In the genomic region with DNA sequence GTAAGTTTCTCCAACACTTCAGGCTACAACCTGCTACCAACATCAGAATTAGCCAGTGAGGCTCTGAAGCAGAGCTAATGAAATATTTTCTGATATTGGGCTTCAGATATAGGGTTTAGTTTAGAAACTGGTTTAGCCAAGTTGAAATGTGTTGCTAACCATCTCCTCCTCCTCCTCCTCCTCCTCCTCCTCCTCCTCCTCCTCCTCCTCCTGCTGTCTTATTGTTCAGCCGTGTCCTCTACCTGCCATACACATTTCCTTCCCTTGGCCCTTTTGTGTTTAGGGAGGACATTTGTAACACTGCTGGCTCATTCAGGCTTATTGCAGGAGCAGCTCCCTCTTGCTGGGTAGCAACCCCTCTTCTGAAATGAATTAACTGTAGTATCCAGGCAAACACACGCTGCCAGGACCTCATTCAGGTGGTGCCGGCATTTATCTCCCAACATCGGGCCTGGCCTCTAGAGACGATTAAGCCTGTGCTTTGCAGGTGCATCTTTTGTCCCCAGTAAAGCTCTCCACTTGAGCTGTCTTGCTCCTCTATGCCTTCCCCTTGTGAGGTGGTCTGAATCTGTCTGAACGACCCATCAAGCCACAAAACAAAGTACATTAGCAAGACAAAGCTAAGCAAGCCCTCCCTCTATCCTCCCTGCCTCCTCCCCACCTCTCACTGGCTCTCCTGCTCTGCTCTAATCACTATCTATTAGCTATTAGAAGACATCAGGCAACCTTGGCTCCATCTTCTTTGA, we compare ENCODE assay signal across 13 cellular contexts.
A peak's percentile ranks its signal among the peaks of the same experiment; 100 is the strongest.
DNase-seq lines count a peak whose midpoint lies in the region; ATAC-seq and TF ChIP-seq lines count a peak whose summit lies in the region.
"Had no signal": no experiment of that assay in that cellular context is flagged by ENCODE, and none has a peak within 500 bp of the region (broad histone marks: within the 10 kb centered on the region; RNA-seq: fewer than 3 reads in every experiment).

No MANE protein-coding gene starts in this region.

- H3K27me3 ChIP-seq in H7 (ENCODE audit: control insufficient read depth, insufficient read depth, low read length): no peaks in the 10 kb centered on the region
- H3K27me3 ChIP-seq: vagina had no signal

- H3K27ac Mint-ChIP-seq in activated naive CD8-positive, alpha-beta T cell treated with anti-CD3 and anti-CD28 coated beads, Interleukin-2, amount 10 ng/mL, durations not matched to agents 7 days and 5 days: peak overlapping the region; percentile 47
- peak overlapping the region; percentile 66 for H3K27ac Mint-ChIP-seq in nephron progenitor cell

- H3K4me3 Mint-ChIP-seq in activated naive CD8-positive, alpha-beta T cell treated with anti-CD3 and anti-CD28 coated beads, Interleukin-2, amount 10 ng/mL, durations not matched to agents 7 days and 5 days: no peak overlapping the region
- H3K4me3 Mint-ChIP-seq in nephron progenitor cell: no peak overlapping the region
- H3K4me3 Mint-ChIP-seq: nephron had no signal

- peaks cover 51% of the 10 kb centered on the region for H3K36me3 Mint-ChIP-seq in activated naive CD8-positive, alpha-beta T cell treated with anti-CD3 and anti-CD28 coated beads, Interleukin-2, amount 10 ng/mL, durations not matched to agents 7 days and 5 days
- no peaks in the 10 kb centered on the region for H3K36me3 Mint-ChIP-seq in nephron progenitor cell (ENCODE audit: low read depth)

- H3K36me3 ChIP-seq in H7 (replicated peaks; ENCODE audit: control insufficient read depth, insufficient read depth, low read length): no peaks in the 10 kb centered on the region

- H3K27me3 Mint-ChIP-seq in activated naive CD8-positive, alpha-beta T cell treated with anti-CD3 and anti-CD28 coated beads, Interleukin-2, amount 10 ng/mL, durations not matched to agents 7 days and 5 days: no peaks in the 10 kb centered on the region
- peaks cover 12% of the 10 kb centered on the region for H3K27me3 Mint-ChIP-seq in nephron progenitor cell (ENCODE audit: low read depth, poor library complexity)

- peaks cover 22% of the 10 kb centered on the region for H3K4me1 Mint-ChIP-seq in activated naive CD8-positive, alpha-beta T cell treated with anti-CD3 and anti-CD28 coated beads, Interleukin-2, amount 10 ng/mL, durations not matched to agents 7 days and 5 days
- peaks cover 38% of the 10 kb centered on the region for H3K4me1 Mint-ChIP-seq in nephron progenitor cell

- H3K9me3 Mint-ChIP-seq in activated naive CD8-positive, alpha-beta T cell treated with anti-CD3 and anti-CD28 coated beads, Interleukin-2, amount 10 ng/mL, durations not matched to agents 7 days and 5 days: no peaks in the 10 kb centered on the region
- no peaks in the 10 kb centered on the region for H3K9me3 Mint-ChIP-seq in nephron progenitor cell
- H3K9me3 Mint-ChIP-seq: nephron had no signal

- no peak for ATAC-seq in activated naive CD8-positive, alpha-beta T cell treated with anti-CD3 and anti-CD28 coated beads, Interleukin-2, amount 10 ng/mL, durations not matched to agents 7 days and 5 days (ENCODE audit: low read depth)
- ATAC-seq in GM21367 (IDR thresholded peaks at IDR 0.05; ENCODE audit: unreplicated experiment) (no peak), GM18909 (IDR thresholded peaks at IDR 0.05; ENCODE audit: poor library complexity, unreplicated experiment) (no peak)
- ATAC-seq: right cardiac atrium had no signal

- TF ChIP-seq CTCF in nephron progenitor cell (IDR thresholded peaks at IDR 0.05): no peak

- DNase-seq in H7 (peak; percentile 76), NCI-H146 (lab: John Stamatoyannopoulos, UW) (peak; percentile 25), nephron progenitor cell (no peak), Ammon's horn (ENCODE audit: low spot score) (no peak)
- DNase-seq in activated naive CD8-positive, alpha-beta T cell treated with anti-CD3 and anti-CD28 coated beads, Interleukin-2, amount 10 ng/mL, durations not matched to agents 7 days and 5 days: no peak
- DNase-seq: cerebellar nuclear complex; right cardiac atrium; stimulated activated CD4-positive, alpha-beta T cell treated with anti-CD3 and anti-CD28 coated beads, Interleukin-4, amount 100 ng/mL, for 24 hours; stimulated activated naive CD4-positive, alpha-beta T cell had no signal

- H3K4me3 ChIP-seq in H7 (ENCODE audit: insufficient read depth, low read depth, low read length): no peak overlapping the region
- H3K4me3 ChIP-seq: vagina had no signal

- POLR2A ChIA-PET in activated naive CD8-positive, alpha-beta T cell treated with anti-CD3 and anti-CD28 coated beads, Interleukin-2, amount 10 ng/mL, durations not matched to agents 7 days and 5 days (lab: Charles Lee): no interaction called here

Comparison
In these comparisons a context has a peak if more than half of its experiments do, and no peak if none do; other contexts are left out.
1. DNase-seq: peak in H7 (single experiment) and NCI-H146 (single experiment); none in activated naive CD8-positive, alpha-beta T cell treated with anti-CD3 and anti-CD28 coated beads, Interleukin-2, amount 10 ng/mL, durations not matched to agents 7 days and 5 days (single experiment), nephron progenitor cell (single experiment) and Ammon's horn (single experiment).